Comparison of ENCODE assay signal across 26 cellular contexts in the genomic region with DNA sequence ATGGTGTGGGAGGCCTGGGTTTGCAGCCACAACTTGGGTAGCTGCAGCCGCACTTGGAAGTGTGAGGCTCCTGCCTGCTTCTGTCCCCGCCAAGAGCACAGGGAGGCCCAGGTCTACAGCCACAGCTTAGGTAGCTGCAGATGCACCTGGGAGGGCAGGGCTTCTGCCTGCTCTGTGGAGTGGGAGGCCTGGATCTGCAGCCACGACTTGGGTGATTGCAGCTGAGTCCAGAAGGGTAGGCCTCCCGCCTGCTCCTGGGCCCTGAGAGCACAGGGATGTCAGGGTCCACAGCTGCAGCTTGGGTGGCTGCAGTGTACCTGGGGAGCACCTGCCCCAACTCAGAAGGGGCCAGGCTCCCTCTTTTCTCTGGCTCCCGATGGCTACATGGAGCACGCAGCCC.
"Had no signal": no experiment of that assay in that cellular context is flagged by ENCODE, and none has a peak within 500 bp of the region (broad histone marks: within the 10 kb centered on the region; RNA-seq: fewer than 3 reads in every experiment).

No MANE protein-coding gene starts in this region.

- H3K4me3 Mint-ChIP-seq: memory B cell; naive thymus-derived CD4-positive, alpha-beta T cell; natural killer cell treated with Interleukin-12 subunit alpha and Interleukin-12 subunit beta and Interleukin-15 and Interleukin-18, amount 100 ng/mL, for 72 hours; stimulated activated naive CD8-positive, alpha-beta T cell treated with anti-CD3 and anti-CD28 coated beads, Interleukin-15, Interleukin-2, amounts not matched to agents 100 ng/mL and 50 ng/mL, for 24 hours; type B pancreatic cell had no signal

- H3K36me3 ChIP-seq: heart right ventricle, left ventricle myocardium inferior, neutrophil, right atrium auricular region, right lobe of liver, suprapubic skin, thoracic aorta, tibial artery had no signal

- H3K4me1 ChIP-seq: heart right ventricle, left ventricle myocardium inferior, parathyroid adenoma, right atrium auricular region, right lobe of liver, suprapubic skin had no signal

- H3K36me3 Mint-ChIP-seq: memory B cell; natural killer cell treated with Interleukin-12 subunit alpha and Interleukin-12 subunit beta and Interleukin-15 and Interleukin-18, amount 100 ng/mL, for 72 hours; type B pancreatic cell had no signal

- H3K4me3 ChIP-seq: heart right ventricle, hepatocyte, left ventricle myocardium inferior, mucosa of descending colon, right atrium auricular region, right lobe of liver, smooth muscle cell, suprapubic skin, thoracic aorta, tibial artery had no signal

- H3K27me3 Mint-ChIP-seq: memory B cell; naive thymus-derived CD4-positive, alpha-beta T cell; natural killer cell treated with Interleukin-12 subunit alpha and Interleukin-12 subunit beta and Interleukin-15 and Interleukin-18, amount 100 ng/mL, for 72 hours; progenitor cell of endocrine pancreas; stimulated activated naive CD8-positive, alpha-beta T cell treated with anti-CD3 and anti-CD28 coated beads, Interleukin-15, Interleukin-2, amounts not matched to agents 100 ng/mL and 50 ng/mL, for 24 hours; type B pancreatic cell had no signal

- H3K9me3 ChIP-seq: mucosa of descending colon, right atrium auricular region, right lobe of liver, suprapubic skin, thoracic aorta, tibial artery had no signal

- H3K9ac ChIP-seq: parathyroid adenoma had no signal

- H3K4me1 Mint-ChIP-seq: memory B cell; naive thymus-derived CD4-positive, alpha-beta T cell had no signal

- ATAC-seq: mucosa of descending colon; naive thymus-derived CD4-positive, alpha-beta T cell; right lobe of liver had no signal

- H3K27ac ChIP-seq: heart right ventricle, hepatocyte, left ventricle myocardium inferior, neutrophil, parathyroid adenoma, right atrium auricular region, right lobe of liver, suprapubic skin, thoracic aorta, tibial artery had no signal

- DNase-seq: heart right ventricle; islet precursor cell; left ventricle myocardium inferior; midbrain; mucosa of descending colon; naive thymus-derived CD4-positive, alpha-beta T cell; occipital lobe; stimulated activated CD4-positive, alpha-beta T cell treated with anti-CD3 and anti-CD28 coated beads, Interleukin-12 subunit alpha, Interleukin-12 subunit beta, amount 100 ng/mL, for 4 hours; stimulated activated CD4-positive, alpha-beta T cell treated with anti-CD3 and anti-CD28 coated beads, Interleukin-15, amount 100 ng/mL, for 24 hours; stimulated activated CD4-positive, alpha-beta T cell treated with anti-CD3 and anti-CD28 coated beads, Interleukin-2, amount 100 ng/mL, for 24 hours; stimulated activated CD4-positive, alpha-beta T cell treated with anti-CD3 and anti-CD28 coated beads, Interleukin-4, amount 100 ng/mL, for 1 hour; stimulated activated naive CD4-positive, alpha-beta T cell; tibial artery had no signal

- H2AFZ ChIP-seq: hepatocyte, parathyroid adenoma had no signal

- H3K9me3 Mint-ChIP-seq: natural killer cell treated with Interleukin-12 subunit alpha and Interleukin-12 subunit beta and Interleukin-15 and Interleukin-18, amount 100 ng/mL, for 72 hours; type B pancreatic cell had no signal

- H3K27me3 ChIP-seq: heart right ventricle, hepatocyte, neutrophil, right atrium auricular region, right lobe of liver, suprapubic skin, tibial artery had no signal

- H3K4me2 ChIP-seq: hepatocyte, smooth muscle cell had no signal

- H3K27ac Mint-ChIP-seq: memory B cell; naive thymus-derived CD4-positive, alpha-beta T cell; natural killer cell treated with Interleukin-12 subunit alpha and Interleukin-12 subunit beta and Interleukin-15 and Interleukin-18, amount 100 ng/mL, for 72 hours; progenitor cell of endocrine pancreas; stimulated activated naive CD8-positive, alpha-beta T cell treated with anti-CD3 and anti-CD28 coated beads, Interleukin-15, Interleukin-2, amounts not matched to agents 100 ng/mL and 50 ng/mL, for 24 hours; type B pancreatic cell had no signal
